ENCODE assay signal across 23 cellular contexts in genomic region chr14:105382343-105383082, GRCh38. TPM values are rescaled to one million over a fixed set of nuclear protein-coding genes. Genes with fewer than 3 reads are reported as not detected.
DNase-seq lines count a peak whose midpoint lies in the region; ATAC-seq, FAIRE-seq and TF ChIP-seq lines count a peak whose summit lies in the region.
"Had no signal": no experiment of that assay in that cellular context is flagged by ENCODE, and none has a peak within 500 bp of the region (broad histone marks: within the 10 kb centered on the region; RNA-seq: fewer than 3 reads in every experiment).

No MANE protein-coding gene starts in this region.

- H3K4me1 ChIP-seq in kidney (ENCODE audit: control insufficient read depth in 1 of 2, insufficient read depth in 1 of 2, low read depth in 1 of 2, low read length in 2 of 2) (no peaks in the 10 kb centered on the region), spleen (peaks cover 0 to 2% (median 0%) of the 10 kb centered on the region in 6 donors)
- H3K4me1 ChIP-seq: A549 had no signal

- H3K27ac ChIP-seq in kidney (ENCODE audit: low read depth in 2 of 2, low read length in 2 of 2) (no peak overlapping the region), spleen (no peak overlapping the region)
- H3K27ac ChIP-seq: 22Rv1; A549; BLaER1 treated with 17β-estradiol and CSF1 and Interleukin-3, amounts not matched to agents 10 nM and 100 nM had no signal

- DNase-seq in Right ventricle myocardium inferior (ENCODE audit: missing footprints) (peak; percentile 65), left cardiac atrium (no peak), GM06990 (ENCODE audit: extremely low read depth, insufficient read length) (peak; percentile 1), kidney (peak; percentile 52), spleen (peak; percentile 59)
- DNase-seq: AML-193; CD4-positive, CD25-positive, alpha-beta regulatory T cell; COR-L47; DMS 273 treated with DMSO at 0.1 percent for 48 hours; DMS53; DND-41; EL; HCEC 1CT; IMR-90 had no signal

- WGBS in spleen, 5 donors: 92 to 97% (median 94%) methylated on average over 19 to 26 of the region's 26 CpGs

- no peak for TF ChIP-seq POLR2A in spleen (IDR thresholded peaks at IDR 0.05)

- H3K4me3 ChIP-seq in GM06990 (replicated peaks; ENCODE audit: low read depth, low read length): no peak overlapping the region
- H3K4me3 ChIP-seq in kidney (ENCODE audit: low read length in 2 of 2): no peak overlapping the region
- no peak overlapping the region for H3K4me3 ChIP-seq in spleen
- H3K4me3 ChIP-seq: A549; BLaER1 treated with 17β-estradiol and CSF1 and Interleukin-3, amounts not matched to agents 10 nM and 100 nM; GM23338 had no signal

- ATAC-seq in Right ventricle myocardium inferior (no peak), left cardiac atrium (no peak), HG03196 (IDR thresholded peaks at IDR 0.05; ENCODE audit: unreplicated experiment) (no peak), HG02759 (IDR thresholded peaks at IDR 0.05; ENCODE audit: unreplicated experiment) (no peak)
- ATAC-seq: A549, GM23338 had no signal

- TF ChIP-seq CTCF in GM06990 (IDR thresholded peaks at IDR 0.05; ENCODE audit: insufficient read depth, low read length, poor library complexity, severe bottlenecking): no peak
- TF ChIP-seq CTCF in kidney (IDR thresholded peaks at IDR 0.05; ENCODE audit: borderline replicate concordance, extremely low read depth, insufficient read depth): no peak
- no peak for TF ChIP-seq CTCF in spleen (IDR thresholded peaks at IDR 0.05 in 8 of 11, conservative IDR thresholded peaks at IDR 0.05 in 3 of 11)

- intact Hi-C loops in Right ventricle myocardium inferior (cut with DNase I): no loop called here
- intact Hi-C loops in left cardiac atrium (cut with DNase I): loop anchor here in 1 of 2 donors (10.0 kb wide), 1 partner anchor 52 kb away; no protein-coding TSS in a partner anchor
- intact Hi-C loops in kidney (cut with DNase I): no loop called here
- intact Hi-C loops in spleen (cut with DNase I; ENCODE audit: low total_unique reads): no loop called here

- no peak overlapping the region for H3K9ac ChIP-seq in kidney (ENCODE audit: low read length in 2 of 2)
- H3K9ac ChIP-seq: BLaER1 treated with 17β-estradiol and CSF1 and Interleukin-3, amounts not matched to agents 10 nM and 100 nM had no signal

- H3K36me3 ChIP-seq in GM06990 (ENCODE audit: control insufficient read depth, insufficient read depth, low read length) (no peaks in the 10 kb centered on the region), kidney (ENCODE audit: control insufficient read depth in 1 of 2, insufficient read depth in 2 of 2, low read length in 2 of 2) (peaks cover 5 to 21% of the 10 kb centered on the region in 2 donors), spleen (peaks cover 0 to 88% (median 63%) of the 10 kb centered on the region in 6 donors)

- H3K27me3 ChIP-seq in GM06990 (replicated peaks; ENCODE audit: control insufficient read depth, insufficient read depth, low read length) (no peaks in the 10 kb centered on the region), spleen (replicated peaks in 1 of 7) (no peaks in the 10 kb centered on the region)
- H3K27me3 ChIP-seq: BLaER1 treated with 17β-estradiol and CSF1 and Interleukin-3, amounts not matched to agents 10 nM and 100 nM had no signal

- FAIRE-seq in kidney (lab: Jason Lieb, UNC): no peak
- FAIRE-seq: A549, GM12891, H54, HTR-8/SVneo had no signal

- H3K9me3 ChIP-seq in kidney (ENCODE audit: control insufficient read depth in 1 of 2, low read length in 2 of 2) (no peaks in the 10 kb centered on the region), spleen (no peaks in the 10 kb centered on the region)
- H3K9me3 ChIP-seq: A549; BLaER1 treated with 17β-estradiol and CSF1 and Interleukin-3, amounts not matched to agents 10 nM and 100 nM had no signal

RNA-seq across cellular contexts. Expression of gene TEX22, which starts 15.8 kb away (rescaled TPM):
- total RNA-seq in Right ventricle myocardium inferior (2.4 TPM), left cardiac atrium (1 to 10 TPM in 1 of 2 donors, under 1 TPM in 1; 0.77 to 1.6 TPM), kidney (3.3 TPM), spleen (1 to 10 TPM in 5 of 7 donors, under 1 TPM in 2; 0.33 to 5.3 (median 1.8) TPM)
- polyA plus RNA-seq in kidney (ENCODE audit: insufficient read depth, low read depth, low replicate concordance) (1.5 TPM), spleen (under 1 TPM; 0.33 to 0.59 (median 0.54) TPM)

RNA-seq across cellular contexts. Expression of gene MTA1, which starts 37.1 kb away (rescaled TPM):
- 192 TPM for total RNA-seq in Right ventricle myocardium inferior
- total RNA-seq in left cardiac atrium: 100 to 1,000 TPM in 1 of 2 donors, 10 to 100 TPM in 1; 99.5 to 115 TPM
- 112 TPM for total RNA-seq in kidney
- 30.4 TPM for polyA plus RNA-seq in kidney (ENCODE audit: insufficient read depth, low read depth, low replicate concordance)
- 100 to 1,000 TPM in 3 of 7 donors, 10 to 100 TPM in 4; 63.7 to 128 (median 82.6) TPM for total RNA-seq in spleen
- polyA plus RNA-seq in spleen: 10 to 100 TPM; 33.0 to 83.1 (median 52.6) TPM
